In the genomic region with DNA sequence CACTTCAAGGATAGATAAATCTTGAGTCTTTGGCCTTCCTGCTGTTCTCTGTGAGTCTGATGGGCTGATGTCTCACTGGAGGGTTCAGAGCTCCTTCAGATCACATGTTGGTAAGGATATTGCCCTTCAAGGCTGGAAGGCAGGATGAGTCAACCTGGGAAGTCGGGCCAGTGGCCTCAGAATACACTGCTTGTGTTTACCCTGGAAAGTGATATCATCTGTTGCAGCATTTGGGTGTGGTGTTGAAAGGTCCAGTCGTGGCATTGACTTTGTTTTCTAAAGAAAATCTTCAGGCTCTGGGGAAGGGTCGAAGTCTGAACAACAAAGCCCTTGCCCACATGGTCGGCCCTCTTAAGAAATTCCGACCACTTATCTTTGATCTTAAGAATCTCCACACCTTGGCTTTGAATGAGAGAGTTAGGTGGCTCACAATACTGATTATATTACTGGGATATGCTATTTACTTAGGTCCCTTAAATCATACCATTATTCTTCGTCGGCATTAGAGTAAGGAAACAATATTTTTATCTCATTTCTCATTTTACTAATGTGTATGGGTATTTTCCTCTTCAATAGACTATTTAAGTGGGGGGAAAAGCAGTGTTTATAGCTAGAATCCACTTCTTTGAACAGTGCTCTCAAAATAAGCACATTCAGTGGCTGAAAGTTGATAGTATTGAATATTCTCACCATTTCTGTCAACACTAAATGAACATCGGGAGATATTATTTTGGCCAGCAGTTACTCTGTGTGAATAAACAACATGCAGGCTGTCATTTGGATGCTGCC, we compare ENCODE assay signal across 10 cellular contexts.
DNase-seq lines count a peak whose midpoint lies in the region; ATAC-seq, FAIRE-seq and TF ChIP-seq lines count a peak whose summit lies in the region.
"Had no signal": no experiment of that assay in that cellular context is flagged by ENCODE, and none has a peak within 500 bp of the region (broad histone marks: within the 10 kb centered on the region; RNA-seq: fewer than 3 reads in every experiment).

No MANE protein-coding gene starts in this region.

- no peaks in the 10 kb centered on the region for H3K9me3 ChIP-seq in transverse colon

- TF ChIP-seq CTCF in transverse colon (IDR thresholded peaks at IDR 0.05) = no peak

- intact Hi-C loops in transverse colon (cut with DNase I; ENCODE audit: low total_unique reads) = no loop called here

- FAIRE-seq in islet of Langerhans (lab: Jason Lieb, UNC) = peak; percentile 64

- no peaks in the 10 kb centered on the region for H3K36me3 ChIP-seq in transverse colon
- H3K36me3 ChIP-seq: heart left ventricle had no signal

- TF ChIP-seq EP300 in transverse colon (IDR thresholded peaks at IDR 0.05; ENCODE audit: low read depth) = no peak

- H3K4me3 ChIP-seq in transverse colon = no peak overlapping the region
- H3K4me3 ChIP-seq: heart left ventricle had no signal

- H3K4me1 ChIP-seq in transverse colon = no peaks in the 10 kb centered on the region

- 48 to 56% methylated on average over 4 to 8 of the region's 8 CpGs for WGBS in transverse colon (ENCODE audit: low coverage in 1 of 2), 2 donors

- H3K27me3 ChIP-seq in transverse colon = no peaks in the 10 kb centered on the region
- H3K27me3 ChIP-seq: heart left ventricle had no signal

- TF ChIP-seq POLR2A in transverse colon (IDR thresholded peaks at IDR 0.05) = no peak

- DNase-seq in HK-2 (ENCODE audit: unreplicated experiment) (peak; percentile 51), amniotic stem cell (lab: John Stamatoyannopoulos, UW) (peak; percentile 79), transverse colon (peak; percentile 50), activated gamma-delta T cell (lab: John Stamatoyannopoulos, UW) (no peak), OCI-M2 (lab: John Stamatoyannopoulos, UW; ENCODE audit: unreplicated experiment) (no peak)
- DNase-seq: activated naive CD4-positive, alpha-beta T cell treated with anti-CD3 and anti-CD28 coated beads, Interleukin-2, amount 50 U/mL, for 16 hours; NCI-H1048 had no signal

- in situ Hi-C loops in transverse colon (cut with MboI; ENCODE audit: low pct_ligation_motif_present in 1 of 4, low pct_unique_long_range_greater_than_20kb in 1 of 4, low sequenced_read_pairs in 3 of 4) = no loop called here

- no peak for ATAC-seq in HG03378 (IDR thresholded peaks at IDR 0.05; ENCODE audit: unreplicated experiment)

- no peak overlapping the region for H3K27ac ChIP-seq in transverse colon
- H3K27ac ChIP-seq: heart left ventricle had no signal

Comparison
In these comparisons a context has a peak if more than half of its experiments do, and no peak if none do; other contexts are left out.
1. DNase-seq: peak in HK-2 (single experiment), amniotic stem cell (single experiment) and transverse colon (single experiment); none in activated gamma-delta T cell (single experiment) and OCI-M2 (single experiment).